Comparison of ENCODE assay signal across 8 cellular contexts in the genomic region with DNA sequence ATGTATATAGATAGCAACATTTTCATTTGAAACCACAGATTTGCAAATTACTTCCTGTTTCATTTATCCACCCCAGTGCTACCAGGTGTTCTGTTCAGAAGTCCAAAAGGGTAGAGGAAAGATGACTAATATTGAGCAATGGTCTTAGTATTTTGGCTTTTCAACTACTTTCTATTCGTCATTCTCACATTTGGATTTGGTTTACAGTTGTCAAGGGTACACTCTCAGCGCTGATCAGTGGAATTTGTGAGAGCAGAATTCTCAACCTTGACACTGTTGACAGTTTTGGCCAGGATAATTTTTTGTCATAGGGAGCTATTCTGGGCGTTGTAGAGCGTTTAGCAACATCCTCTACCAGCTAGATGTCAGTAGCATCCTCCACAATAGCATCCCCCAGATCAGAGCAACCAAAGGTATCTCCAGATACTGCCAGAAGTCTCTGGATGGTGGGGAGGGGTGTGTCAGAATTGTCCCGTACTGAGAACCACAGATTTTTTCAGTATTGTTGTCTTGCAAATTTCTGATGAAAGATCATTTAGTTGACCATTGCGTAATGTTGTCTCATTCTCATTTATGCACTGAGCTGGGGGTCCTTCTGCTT. TPM values are rescaled to one million over a fixed set of nuclear protein-coding genes. Genes with fewer than 3 reads are reported as not detected.
A peak's percentile ranks its signal among the peaks of the same experiment; 100 is the strongest.
DNase-seq lines count a peak whose midpoint lies in the region; ATAC-seq and TF ChIP-seq lines count a peak whose summit lies in the region.

No MANE protein-coding gene starts in this region.

- H3K4me3 ChIP-seq in tibial nerve, result no peak overlapping the region
- H3K4me3 ChIP-seq in gastroesophageal sphincter, result no peak overlapping the region

- H3K27me3 Mint-ChIP-seq in osteocyte (ENCODE audit: unreplicated experiment), result no peaks in the 10 kb centered on the region

- H3K36me3 Mint-ChIP-seq in osteocyte (ENCODE audit: unreplicated experiment), result peaks cover 5% of the 10 kb centered on the region

- H3K36me3 ChIP-seq in tibial nerve, result peaks cover 0 to 28% (median 0%) of the 10 kb centered on the region in 3 donors
- H3K36me3 ChIP-seq in gastroesophageal sphincter, result peaks cover 0 to 14% of the 10 kb centered on the region in 2 donors

- H3K4me1 ChIP-seq in tibial nerve, result peaks cover 0 to 35% (median 19%) of the 10 kb centered on the region in 4 donors
- peaks cover 3 to 40% (median 15%) of the 10 kb centered on the region in 3 donors for H3K4me1 ChIP-seq in gastroesophageal sphincter

- H3K9me3 ChIP-seq in tibial nerve (no peaks in the 10 kb centered on the region), gastroesophageal sphincter (no peaks in the 10 kb centered on the region)

- no peaks in the 10 kb centered on the region for H3K27me3 ChIP-seq in tibial nerve
- no peaks in the 10 kb centered on the region for H3K27me3 ChIP-seq in gastroesophageal sphincter

- TF ChIP-seq CTCF in GM13976 (IDR thresholded peaks at IDR 0.05; ENCODE audit: borderline replicate concordance, control extremely low read depth, extremely low read depth, insufficient read depth, missing control alignments) (no peak), tibial nerve (IDR thresholded peaks at IDR 0.05) (no peak), osteocyte (IDR thresholded peaks at IDR 0.05) (no peak), gastroesophageal sphincter (IDR thresholded peaks at IDR 0.05) (no peak)

- peaks cover 23% of the 10 kb centered on the region for H3K4me1 Mint-ChIP-seq in osteocyte (ENCODE audit: unreplicated experiment)

- ATAC-seq in GM21619 (IDR thresholded peaks at IDR 0.05; ENCODE audit: unreplicated experiment) (peak; percentile 70), gastroesophageal sphincter (no peak)

- intact Hi-C loops in head of caudate nucleus (cut with DNase I), result no loop called here

- in situ Hi-C loops in GM13976 (cut with MboI; ENCODE audit: low sequenced_read_pairs, unreplicated experiment), result no loop called here

- no peak for TF ChIP-seq EP300 in tibial nerve (IDR thresholded peaks at IDR 0.05)
- TF ChIP-seq EP300 in gastroesophageal sphincter (IDR thresholded peaks at IDR 0.05), result no peak

- H3K4me3 Mint-ChIP-seq in osteocyte (ENCODE audit: unreplicated experiment), result no peak overlapping the region

- no peak for TF ChIP-seq POLR2A in tibial nerve (IDR thresholded peaks at IDR 0.05)
- TF ChIP-seq POLR2A in gastroesophageal sphincter (IDR thresholded peaks at IDR 0.05), result no peak

- DNase-seq in GM13976 (ENCODE audit: low spot score) (peak; percentile 82), LHCN-M2 (ENCODE audit: low read depth) (peak; percentile 12), dermis blood vessel endothelial cell (peak; percentile 43), tibial nerve (ENCODE audit: low spot score in 2 of 2) (no peak), osteocyte (ENCODE audit: extremely low spot score, unreplicated experiment) (no peak), head of caudate nucleus (no peak)

- 70 to 83% methylated on average over 6 of the region's 6 CpGs for WGBS in tibial nerve, 2 donors
- 66 to 75% methylated on average over 5 to 6 of the region's 6 CpGs for WGBS in gastroesophageal sphincter (ENCODE audit: low coverage in 1 of 2), 2 donors

- H3K27ac Mint-ChIP-seq in osteocyte (ENCODE audit: unreplicated experiment), result no peak overlapping the region

- H3K27ac ChIP-seq in tibial nerve, result no peak overlapping the region
- no peak overlapping the region for H3K27ac ChIP-seq in gastroesophageal sphincter

- H3K9me3 Mint-ChIP-seq in osteocyte (ENCODE audit: unreplicated experiment), result no peaks in the 10 kb centered on the region

RNA-seq across cellular contexts. Expression of a gene that starts 4.2 kb away (rescaled TPM):
- total RNA-seq in LHCN-M2 (2014; rRNA removed), result 10.8 and 15.8 TPM in 2 replicates
- polyA plus RNA-seq in LHCN-M2 (2012), result 31.8 TPM
- total RNA-seq in dermis blood vessel endothelial cell, result 31.3 and 40.0 TPM in 2 replicates
- total RNA-seq in tibial nerve, result 10 to 100 TPM; 18.2 to 36.7 (median 27.9) TPM
- 24.7 and 25.8 TPM in 2 replicates for total RNA-seq in osteocyte
- total RNA-seq in gastroesophageal sphincter, result 10 to 100 TPM; 25.3 to 35.7 (median 30.2) TPM

RNA-seq across cellular contexts. Expression of a gene that starts 33.4 kb away (rescaled TPM):
- total RNA-seq in LHCN-M2 (2014; rRNA removed) (192 TPM in 2 replicates), dermis blood vessel endothelial cell (225 and 267 TPM in 2 replicates), tibial nerve (100 to 1,000 TPM in 2 of 4 donors, 10 to 100 TPM in 2; 72.6 to 124 (median 88.1) TPM), osteocyte (249 and 258 TPM in 2 replicates), gastroesophageal sphincter (10 to 100 TPM; 64.6 to 95.8 (median 74.0) TPM)
- polyA plus RNA-seq in LHCN-M2 (2012), result 210 TPM

Comparison
In these comparisons a context has a peak if more than half of its experiments do, and no peak if none do; other contexts are left out.
1. DNase-seq: peak in GM13976 (single experiment), LHCN-M2 (single experiment) and dermis blood vessel endothelial cell (single experiment); none in tibial nerve (0 of 2), osteocyte (single experiment) and head of caudate nucleus (0 of 42).